ENCODE assay signal across 18 cellular contexts in genomic region chr9:134010310-134010709, GRCh38. TPM values are rescaled to one million over a fixed set of nuclear protein-coding genes. Genes with fewer than 3 reads are reported as not detected.
DNase-seq lines count a peak whose midpoint lies in the region; ATAC-seq, FAIRE-seq and TF ChIP-seq lines count a peak whose summit lies in the region.
"Had no signal": no experiment of that assay in that cellular context is flagged by ENCODE, and none has a peak within 500 bp of the region (broad histone marks: within the 10 kb centered on the region; RNA-seq: fewer than 3 reads in every experiment).

No MANE protein-coding gene starts in this region.

- CTCF ChIA-PET in HepG2 (lab: Yijun Ruan, JAX; ENCODE audit: low intra/inter-chr PET ratio, low total read pairs) = no interaction called here

- H3K9me3 ChIP-seq in body of pancreas = no peaks in the 10 kb centered on the region
- H3K9me3 ChIP-seq in HepG2 (ENCODE audit: low read length) = peaks cover 9% of the 10 kb centered on the region
- no peaks in the 10 kb centered on the region for H3K9me3 ChIP-seq in osteoblast (ENCODE audit: low read depth, low read length)

- H3K9ac ChIP-seq in HepG2 (ENCODE audit: insufficient read depth, low read depth, low read length) = no peak overlapping the region
- H3K9ac ChIP-seq: BLaER1 had no signal

- in situ Hi-C loops in HepG2 (cut with HindIII; ENCODE audit: extremely low pct_ligation_motif_present, low pct_unique_long_range_greater_than_20kb) = no loop called here

- POLR2A ChIA-PET in HepG2 (lab: Yijun Ruan, JAX) = interaction anchor here (1.5 kb wide), 1 partner anchor 980 kb away, joined by 4 read pairs; no protein-coding TSS in a partner anchor

- H2AFZ ChIP-seq in HepG2 (ENCODE audit: low read length) = no peak overlapping the region
- H2AFZ ChIP-seq in osteoblast (ENCODE audit: low read length) = no peak overlapping the region

- H4K20me1 ChIP-seq in HepG2 (ENCODE audit: insufficient read depth, low read length) (no peaks in the 10 kb centered on the region), osteoblast (ENCODE audit: insufficient read depth, low read length) (no peaks in the 10 kb centered on the region)
- H4K20me1 ChIP-seq: BLaER1 had no signal

- TF ChIP-seq CTCF in body of pancreas (IDR thresholded peaks at IDR 0.05) (no peak), HepG2 (CRISPR knock-in tag; IDR thresholded peaks at IDR 0.05) (no peak), osteoblast (IDR thresholded peaks at IDR 0.05; ENCODE audit: extremely low read depth, low read depth, low read length) (no peak)

- TF ChIP-seq POLR2A in body of pancreas (IDR thresholded peaks at IDR 0.05) (no peak), HepG2 (IDR thresholded peaks at IDR 0.05; ENCODE audit: insufficient read depth in 1 of 2, low read depth in 2 of 2, low read length in 2 of 2) (no peak)

- H3K36me3 ChIP-seq in body of pancreas (replicated peaks in 1 of 2; ENCODE audit: insufficient read depth in 1 of 2, low read depth in 2 of 2) (no peaks in the 10 kb centered on the region), HepG2 (replicated peaks in 1 of 2; ENCODE audit: control insufficient read depth in 1 of 2, insufficient read depth in 2 of 2, low read length in 2 of 2) (no peaks in the 10 kb centered on the region), osteoblast (ENCODE audit: insufficient read depth, low read length) (no peaks in the 10 kb centered on the region)

- H3K27me3 ChIP-seq in body of pancreas (no peaks in the 10 kb centered on the region), HepG2 (ENCODE audit: control insufficient read depth in 1 of 2, insufficient read depth in 2 of 2, low read length in 2 of 2) (peaks cover 2 to 20% of the 10 kb centered on the region in 2 experiments; a peak in 3 of 5 replicates), osteoblast (ENCODE audit: insufficient read depth, low read length) (no peaks in the 10 kb centered on the region)
- H3K27me3 ChIP-seq: BLaER1 had no signal

- ATAC-seq in body of pancreas (peak; percentile 27), HepG2 (peak; percentile 22; the same call in 1 of the 3 replicates), HG03045 (IDR thresholded peaks at IDR 0.05; ENCODE audit: unreplicated experiment) (no peak), GM19452 (IDR thresholded peaks at IDR 0.05; ENCODE audit: unreplicated experiment) (no peak), GM18861 (IDR thresholded peaks at IDR 0.05; ENCODE audit: unreplicated experiment) (no peak)

- BruUV-seq in HepG2 (replicated peaks; lab: Mats Ljungman, UMichigan) = no TSS peak

- peak overlapping the region; percentile 45 for H3K4me2 ChIP-seq in HepG2 (ENCODE audit: low read depth, low read length)
- no peak overlapping the region for H3K4me2 ChIP-seq in osteoblast (ENCODE audit: insufficient read depth, low read length)
- H3K4me2 ChIP-seq: BLaER1 had no signal

- H3K27ac ChIP-seq in body of pancreas = no peak overlapping the region
- no peak overlapping the region for H3K27ac ChIP-seq in HepG2 (ENCODE audit: extremely low read length, insufficient read depth, low read length)
- H3K27ac ChIP-seq in osteoblast (ENCODE audit: low read depth, low read length) = no peak overlapping the region
- H3K27ac ChIP-seq: BLaER1 had no signal

- no peak for TF ChIP-seq EP300 in HepG2 (IDR thresholded peaks at IDR 0.05; ENCODE audit: low read depth in 2 of 2, low read length in 2 of 2)
- no peak for TF ChIP-seq EP300 in HepG2 (CRISPR knock-in tag; IDR thresholded peaks at IDR 0.05; ENCODE audit: borderline replicate concordance)

- no peaks in the 10 kb centered on the region for H3K79me2 ChIP-seq in HepG2 (ENCODE audit: insufficient read depth, low read length)
- H3K79me2 ChIP-seq in osteoblast (ENCODE audit: insufficient read depth, low read length) = no peaks in the 10 kb centered on the region

- TF ChIP-seq RAD21 in HepG2 (CRISPR knock-in tag; IDR thresholded peaks at IDR 0.05) = no peak

- H3K4me3 ChIP-seq in body of pancreas (no peak overlapping the region), HepG2 (replicated peaks in 1 of 3; ENCODE audit: insufficient read depth in 1 of 3, low read depth in 2 of 3, low read length in 3 of 3) (no peak overlapping the region), osteoblast (ENCODE audit: insufficient read depth, low read length) (no peak overlapping the region)
- H3K4me3 ChIP-seq: BLaER1 had no signal

- 59 to 73% methylated on average over 6 to 7 of the region's 7 CpGs for WGBS in body of pancreas, 2 donors
- WGBS in HepG2 (ENCODE audit: low lambda C conversion rate) = 60% methylated on average over 4 of the region's 7 CpGs

- DNase-seq in D341Med (ENCODE audit: low spot score) = peak; percentile 15
- no peak for DNase-seq in body of pancreas
- no peak for DNase-seq in HepG2 (ENCODE audit: low spot score)
- DNase-seq in osteoblast (ENCODE audit: insufficient read length, low spot score, missing footprints) = peak; percentile 35
- no peak for DNase-seq in middle frontal gyrus (ENCODE audit: extremely low spot score, low spot score)
- DNase-seq: 8988T; CD4-positive, alpha-beta memory T cell; DMS 273 treated with DMSO at 0.1 percent for 48 hours; DND-41; H9 had no signal

- H3K4me1 ChIP-seq in body of pancreas = peaks cover 10% of the 10 kb centered on the region
- H3K4me1 ChIP-seq in HepG2 (ENCODE audit: insufficient read depth, low read length) = peaks cover 16% of the 10 kb centered on the region
- H3K4me1 ChIP-seq in osteoblast (ENCODE audit: insufficient read depth, low read length) = no peaks in the 10 kb centered on the region

- no peak for FAIRE-seq in HepG2 (lab: Jason Lieb, UNC)
- FAIRE-seq: G401.6, GM12891, GM18507, H1 had no signal

- intact Hi-C loops in body of pancreas (cut with DNase I) = no loop called here
- intact Hi-C loops in HepG2 (cut with micrococcal nuclease; ENCODE audit: unreplicated experiment) = no loop called here

RNA-seq across cellular contexts. Expression of gene BRD3OS, which starts 15.0 kb away (rescaled TPM):
- total RNA-seq in body of pancreas (1 to 10 TPM; 7.3 to 9.6 TPM), HepG2 (2016; rRNA removed; fragmentation: Illumina TruSeq; extraction: Trizol) (4.9 and 5.0 TPM in 2 replicates), osteoblast (23.0 and 26.1 TPM in 2 replicates)
- 2.6 and 4.1 TPM in 2 replicates for total RNA-seq in HepG2 (2016; cell fraction: cytosol; rRNA removed; fragmentation: Illumina TruSeq; extraction: Trizol; ENCODE audit: low read depth)
- 4.9 and 5.5 TPM in 2 replicates for total RNA-seq in HepG2 (2016; cell fraction: insoluble cytoplasmic fraction; rRNA removed; fragmentation: Illumina TruSeq; extraction: Trizol)
- total RNA-seq in HepG2 (2016; cell fraction: membrane; rRNA removed; fragmentation: Illumina TruSeq; extraction: Trizol) = 10.3 and 11.9 TPM in 2 replicates
- 3.1 and 4.3 TPM in 2 replicates for total RNA-seq in HepG2 (2016; cell fraction: nucleus; rRNA removed; fragmentation: Illumina TruSeq; extraction: Trizol)
- polyA plus RNA-seq in HepG2 (2011; rRNA removed) = 3.9 and 5.7 TPM in 2 replicates
- 3.3 and 4.0 TPM in 2 replicates for polyA plus RNA-seq in HepG2 (2011; cell fraction: cytosol; rRNA removed)
- 3.3 and 3.7 TPM in 2 replicates for polyA plus RNA-seq in HepG2 (2011; cell fraction: nucleus; rRNA removed)
- polyA plus RNA-seq in HepG2 (2012) = 2.3 and 2.6 TPM in 2 replicates
- polyA plus RNA-seq in HepG2 (2016; cell fraction: cytosol; fragmentation: Illumina TruSeq; extraction: Trizol; ENCODE audit: low read depth) = 4.5 and 6.0 TPM in 2 replicates
- 5.4 and 5.8 TPM in 2 replicates for polyA plus RNA-seq in HepG2 (2016; cell fraction: insoluble cytoplasmic fraction; fragmentation: Illumina TruSeq; extraction: Trizol; ENCODE audit: low read depth)
- polyA plus RNA-seq in HepG2 (2016; cell fraction: membrane; fragmentation: Illumina TruSeq; extraction: Trizol; ENCODE audit: low read depth) = 8.8 and 10.1 TPM in 2 replicates
- polyA plus RNA-seq in HepG2 (2016; cell fraction: nucleus; fragmentation: Illumina TruSeq; extraction: Trizol; ENCODE audit: insufficient read depth, low read depth) = 4.3 and 5.4 TPM in 2 replicates
- 5.6 and 12.7 TPM in 2 replicates for polyA minus RNA-seq in HepG2 (2011; rRNA and poly(A)+ RNA removed; ENCODE audit: low replicate concordance)
- polyA minus RNA-seq in HepG2 (2011; cell fraction: cytosol; rRNA and poly(A)+ RNA removed) = 2.5 and 3.1 TPM in 2 replicates
- polyA minus RNA-seq in HepG2 (2011; cell fraction: nucleus; rRNA and poly(A)+ RNA removed) = 1.5 and 2.1 TPM in 2 replicates

RNA-seq across cellular contexts. Expression of gene VAV2, which starts 18.2 kb away (rescaled TPM):
- total RNA-seq in body of pancreas (10 to 100 TPM; 31.6 to 32.3 TPM), HepG2 (2016; rRNA removed; fragmentation: Illumina TruSeq; extraction: Trizol) (21.2 and 22.5 TPM in 2 replicates), osteoblast (8.0 and 8.8 TPM in 2 replicates)
- 11.6 and 15.3 TPM in 2 replicates for total RNA-seq in HepG2 (2016; cell fraction: cytosol; rRNA removed; fragmentation: Illumina TruSeq; extraction: Trizol; ENCODE audit: low read depth)
- total RNA-seq in HepG2 (2016; cell fraction: insoluble cytoplasmic fraction; rRNA removed; fragmentation: Illumina TruSeq; extraction: Trizol) = 17.5 and 22.6 TPM in 2 replicates
- total RNA-seq in HepG2 (2016; cell fraction: membrane; rRNA removed; fragmentation: Illumina TruSeq; extraction: Trizol) = 15.0 and 15.8 TPM in 2 replicates
- 24.8 and 26.3 TPM in 2 replicates for total RNA-seq in HepG2 (2016; cell fraction: nucleus; rRNA removed; fragmentation: Illumina TruSeq; extraction: Trizol)
- polyA plus RNA-seq in HepG2 (2011; rRNA removed) = 22.9 and 32.7 TPM in 2 replicates
- polyA plus RNA-seq in HepG2 (2011; cell fraction: cytosol; rRNA removed) = 23.2 and 24.2 TPM in 2 replicates
- 70.9 and 79.3 TPM in 2 replicates for polyA plus RNA-seq in HepG2 (2011; cell fraction: nucleus; rRNA removed)
- 34.9 and 35.5 TPM in 2 replicates for polyA plus RNA-seq in HepG2 (2012)
- polyA plus RNA-seq in HepG2 (2016; cell fraction: cytosol; fragmentation: Illumina TruSeq; extraction: Trizol; ENCODE audit: low read depth) = 2.1 and 2.5 TPM in 2 replicates
- 21.5 and 26.8 TPM in 2 replicates for polyA plus RNA-seq in HepG2 (2016; cell fraction: insoluble cytoplasmic fraction; fragmentation: Illumina TruSeq; extraction: Trizol; ENCODE audit: low read depth)
- 8.7 and 9.2 TPM in 2 replicates for polyA plus RNA-seq in HepG2 (2016; cell fraction: membrane; fragmentation: Illumina TruSeq; extraction: Trizol; ENCODE audit: low read depth)
- polyA plus RNA-seq in HepG2 (2016; cell fraction: nucleus; fragmentation: Illumina TruSeq; extraction: Trizol; ENCODE audit: insufficient read depth, low read depth) = 61.9 and 62.3 TPM in 2 replicates
- 37.6 and 51.8 TPM in 2 replicates for polyA minus RNA-seq in HepG2 (2011; rRNA and poly(A)+ RNA removed; ENCODE audit: low replicate concordance)
- polyA minus RNA-seq in HepG2 (2011; cell fraction: cytosol; rRNA and poly(A)+ RNA removed) = 33.6 and 35.2 TPM in 2 replicates
- 32.7 and 34.4 TPM in 2 replicates for polyA minus RNA-seq in HepG2 (2011; cell fraction: nucleus; rRNA and poly(A)+ RNA removed)

RNA-seq across cellular contexts. Expression of gene BRD3, which starts 57.5 kb away (rescaled TPM):
- total RNA-seq in body of pancreas (10 to 100 TPM; 12.2 to 27.4 TPM), HepG2 (2016; rRNA removed; fragmentation: Illumina TruSeq; extraction: Trizol) (5.9 and 11.2 TPM in 2 replicates), osteoblast (6.9 and 10.9 TPM in 2 replicates)
- 1.2 TPM in 2 replicates for total RNA-seq in HepG2 (2016; cell fraction: cytosol; rRNA removed; fragmentation: Illumina TruSeq; extraction: Trizol; ENCODE audit: low read depth)
- total RNA-seq in HepG2 (2016; cell fraction: insoluble cytoplasmic fraction; rRNA removed; fragmentation: Illumina TruSeq; extraction: Trizol) = 7.7 and 8.4 TPM in 2 replicates
- total RNA-seq in HepG2 (2016; cell fraction: membrane; rRNA removed; fragmentation: Illumina TruSeq; extraction: Trizol) = 4.3 and 4.8 TPM in 2 replicates
- total RNA-seq in HepG2 (2016; cell fraction: nucleus; rRNA removed; fragmentation: Illumina TruSeq; extraction: Trizol) = 8.6 and 9.0 TPM in 2 replicates
- polyA plus RNA-seq in HepG2 (2011; rRNA removed) = 12.8 and 12.9 TPM in 2 replicates
- 7.3 and 8.3 TPM in 2 replicates for polyA plus RNA-seq in HepG2 (2011; cell fraction: cytosol; rRNA removed)
- polyA plus RNA-seq in HepG2 (2011; cell fraction: nucleus; rRNA removed) = 33.7 and 42.3 TPM in 2 replicates
- polyA plus RNA-seq in HepG2 (2012) = 22.7 and 27.4 TPM in 2 replicates
- polyA plus RNA-seq in HepG2 (2016; cell fraction: cytosol; fragmentation: Illumina TruSeq; extraction: Trizol; ENCODE audit: low read depth) = 1.8 and 2.3 TPM in 2 replicates
- 12.6 and 17.1 TPM in 2 replicates for polyA plus RNA-seq in HepG2 (2016; cell fraction: insoluble cytoplasmic fraction; fragmentation: Illumina TruSeq; extraction: Trizol; ENCODE audit: low read depth)
- 4.3 and 4.6 TPM in 2 replicates for polyA plus RNA-seq in HepG2 (2016; cell fraction: membrane; fragmentation: Illumina TruSeq; extraction: Trizol; ENCODE audit: low read depth)
- 21.2 and 21.4 TPM in 2 replicates for polyA plus RNA-seq in HepG2 (2016; cell fraction: nucleus; fragmentation: Illumina TruSeq; extraction: Trizol; ENCODE audit: insufficient read depth, low read depth)
- polyA minus RNA-seq in HepG2 (2011; rRNA and poly(A)+ RNA removed; ENCODE audit: low replicate concordance) = 15.0 and 25.5 TPM in 2 replicates
- polyA minus RNA-seq in HepG2 (2011; cell fraction: cytosol; rRNA and poly(A)+ RNA removed) = 23.5 and 27.0 TPM in 2 replicates
- polyA minus RNA-seq in HepG2 (2011; cell fraction: nucleus; rRNA and poly(A)+ RNA removed) = 13.3 and 16.8 TPM in 2 replicates

Comparison
In these comparisons a context has a peak if more than half of its experiments do, and no peak if none do; other contexts are left out.
1. DNase-seq: peak in D341Med (single experiment) and osteoblast (single experiment); none in body of pancreas (0 of 4), HepG2 (single experiment) and middle frontal gyrus (single experiment).
2. ATAC-seq: peak in body of pancreas (single experiment) and HepG2 (single experiment); none in HG03045 (single experiment), GM19452 (single experiment) and GM18861 (single experiment).